11 cellular contexts compared by ENCODE assay signal in genomic region chr11:111922803-111923202, GRCh38. TPM values are rescaled to one million over a fixed set of nuclear protein-coding genes. Genes with fewer than 3 reads are reported as not detected.
DNase-seq lines count a peak whose midpoint lies in the region; ATAC-seq and TF ChIP-seq lines count a peak whose summit lies in the region.
"Had no signal": no experiment of that assay in that cellular context is flagged by ENCODE, and none has a peak within 500 bp of the region (broad histone marks: within the 10 kb centered on the region; RNA-seq: fewer than 3 reads in every experiment).

No MANE protein-coding gene starts in this region.

- no peak for TF ChIP-seq POLR2A in sigmoid colon (IDR thresholded peaks at IDR 0.05)

- WGBS in heart right ventricle, 2 donors, result 5 to 11% methylated on average over 2 of the region's 2 CpGs
- 36 to 41% methylated on average over 2 of the region's 2 CpGs for WGBS in sigmoid colon, 2 donors

- H3K27me3 ChIP-seq in heart right ventricle, result no peaks in the 10 kb centered on the region
- no peaks in the 10 kb centered on the region for H3K27me3 ChIP-seq in sigmoid colon

- TF ChIP-seq EP300 in sigmoid colon (IDR thresholded peaks at IDR 0.05), result no peak

- TF ChIP-seq CTCF in heart right ventricle (IDR thresholded peaks at IDR 0.05), result no peak
- TF ChIP-seq CTCF in sigmoid colon (IDR thresholded peaks at IDR 0.05), result no peak

- ATAC-seq in heart right ventricle, result peak in 3 of 8 donors; percentile 29 to 40 (median 37)
- ATAC-seq: esophagus mucosa had no signal

- H3K27ac ChIP-seq in heart right ventricle (peak overlapping the region; percentile 70 to 95 (median 91)), sigmoid colon (peak overlapping the region; percentile 81 to 92 (median 88))

- peak overlapping the region in 5 of 10 donors; percentile 24 to 43 (median 31) for H3K4me3 ChIP-seq in heart right ventricle
- no peak overlapping the region for H3K4me3 ChIP-seq in sigmoid colon

- H3K4me1 ChIP-seq in heart right ventricle (peaks cover 5 to 65% (median 49%) of the 10 kb centered on the region in 9 donors), sigmoid colon (peaks cover 0 to 44% (median 39%) of the 10 kb centered on the region in 4 donors)

- intact Hi-C loops in heart right ventricle (cut with DNase I) (loop anchor here in 4 of 10 donors (5.0 to 10.0 kb wide), 3 partner anchors 46 to 162 kb away; partner anchors contain the start of genes CFAP68 (in 3 of the 4), FDXACB1 (in 3 of the 4), ALG9 (in 2 of the 4) and SDHD (in 1 of the 4)), sigmoid colon (cut with DNase I) (no loop called here)

- H3K9me3 ChIP-seq in heart right ventricle (no peaks in the 10 kb centered on the region), sigmoid colon (no peaks in the 10 kb centered on the region)

- H3K36me3 ChIP-seq in heart right ventricle (no peaks in the 10 kb centered on the region), sigmoid colon (no peaks in the 10 kb centered on the region)

- DNase-seq in GF-D8 (lab: John Stamatoyannopoulos, UW), result peak; percentile 44
- peak; percentile 71 for DNase-seq in amniotic stem cell (lab: John Stamatoyannopoulos, UW)
- DNase-seq in heart right ventricle, result peak in 1 of 2 donors; percentile 84
- DNase-seq in sigmoid colon, result peak; percentile 87
- DNase-seq in NK-92 (lab: John Stamatoyannopoulos, UW; ENCODE audit: unreplicated experiment), result no peak
- no peak for DNase-seq in ecto neural progenitor cell (ENCODE audit: low spot score)
- no peak for DNase-seq in central memory CD4-positive, alpha-beta T cell
- DNase-seq in NCI-H82 treated with DMSO at 0.1 percent for 48 hours (lab: John Stamatoyannopoulos, UW; ENCODE audit: unreplicated experiment), result no peak
- DNase-seq: activated CD4-positive, alpha-beta T cell treated with anti-CD3 and anti-CD28 coated beads, Interleukin-2, amount 10 ng/mL, durations not matched to agents 24 days and 14 days; NCI-H2081 treated with DMSO at 0.1 percent for 48 hours had no signal

RNA-seq across cellular contexts. Expression of gene C11orf52, which starts 4.1 kb away (rescaled TPM):
- total RNA-seq in heart right ventricle (1 to 10 TPM in 8 of 10 donors, under 1 TPM in 2; 0.48 to 4.1 (median 1.6) TPM), sigmoid colon (1 to 10 TPM in 1 of 4 donors, not detected in 3; 3.9 TPM)
- polyA plus RNA-seq in heart right ventricle (1 to 10 TPM; 3.0 to 3.2 TPM), sigmoid colon (10 to 100 TPM in 2 of 3 donors, 1 to 10 TPM in 1; 6.3 to 17.8 (median 16.8) TPM)
- total RNA-seq: activated CD4-positive, alpha-beta T cell treated with anti-CD3 and anti-CD28 coated beads, Interleukin-2, amount 10 ng/mL, durations not matched to agents 24 days and 14 days had no signal

RNA-seq across cellular contexts. Expression of gene HSPB2, which starts 10.3 kb away (rescaled TPM):
- total RNA-seq in heart right ventricle (10 to 100 TPM; 18.9 to 65.4 (median 29.1) TPM), sigmoid colon (1 to 10 TPM in 2 of 4 donors, under 1 TPM in 1, not detected in 1; 0.83 to 3.0 (median 1.4) TPM)
- polyA plus RNA-seq in heart right ventricle (100 to 1,000 TPM in 1 of 2 donors, 10 to 100 TPM in 1; 37.7 to 136 TPM), sigmoid colon (10 to 100 TPM in 1 of 3 donors, 1 to 10 TPM in 1, under 1 TPM in 1; 0.69 to 11.4 (median 3.6) TPM)
- total RNA-seq: activated CD4-positive, alpha-beta T cell treated with anti-CD3 and anti-CD28 coated beads, Interleukin-2, amount 10 ng/mL, durations not matched to agents 24 days and 14 days had no signal

RNA-seq across cellular contexts. Expression of gene CRYAB, which starts 11.2 kb away (rescaled TPM):
- total RNA-seq in heart right ventricle, result over 10,000 TPM in 2 of 10 donors, 1,000 to 10,000 TPM in 8; 7,877 to 10,608 (median 8,590) TPM
- over 10,000 TPM in 1 of 2 donors, 1,000 to 10,000 TPM in 1; 7,695 to 25,436 TPM for polyA plus RNA-seq in heart right ventricle
- 100 to 1,000 TPM; 151 to 299 (median 225) TPM for total RNA-seq in sigmoid colon
- 10 to 100 TPM; 25.0 to 99.7 (median 63.0) TPM for polyA plus RNA-seq in sigmoid colon
- total RNA-seq: activated CD4-positive, alpha-beta T cell treated with anti-CD3 and anti-CD28 coated beads, Interleukin-2, amount 10 ng/mL, durations not matched to agents 24 days and 14 days had no signal

RNA-seq across cellular contexts. Expression of gene DIXDC1, which starts 14.3 kb away (rescaled TPM):
- total RNA-seq in heart right ventricle (10 to 100 TPM in 9 of 10 donors, 1 to 10 TPM in 1; 5.6 to 36.8 (median 28.6) TPM), sigmoid colon (100 to 1,000 TPM in 2 of 4 donors, 10 to 100 TPM in 2; 92.7 to 105 (median 99.2) TPM)
- polyA plus RNA-seq in heart right ventricle (1 to 10 TPM; 4.7 to 5.6 TPM), sigmoid colon (10 to 100 TPM in 1 of 3 donors, 1 to 10 TPM in 2; 2.3 to 12.0 (median 9.2) TPM)

RNA-seq across cellular contexts. Expression of gene CFAP68, which starts 43.5 kb away (rescaled TPM):
- total RNA-seq in heart right ventricle, result 10 to 100 TPM; 17.5 to 38.5 (median 31.5) TPM
- 10 to 100 TPM; 14.7 to 24.6 TPM for polyA plus RNA-seq in heart right ventricle
- 10 to 100 TPM in 3 of 4 donors, 1 to 10 TPM in 1; 9.1 to 44.3 (median 13.4) TPM for total RNA-seq in sigmoid colon
- 10 to 100 TPM; 18.9 to 35.4 (median 23.4) TPM for polyA plus RNA-seq in sigmoid colon

Comparison
In these comparisons a context has a peak if more than half of its experiments do, and no peak if none do; other contexts are left out.
1. DNase-seq: peak in GF-D8 (single experiment), amniotic stem cell (single experiment) and sigmoid colon (single experiment); none in NK-92 (single experiment), ecto neural progenitor cell (single experiment), central memory CD4-positive, alpha-beta T cell (single experiment) and NCI-H82 treated with DMSO at 0.1 percent for 48 hours (single experiment).
2. RNA of gene HSPB2, which starts 10.3 kb away (total RNA-seq): 18.9 to 65.4 TPM in heart right ventricle; 0.83 to 3.0 TPM in sigmoid colon; every median in the first group is over 4 times any median in the second.
3. RNA of gene CRYAB, which starts 11.2 kb away (total RNA-seq): 7,877 to 10,608 TPM in heart right ventricle; 151 to 299 TPM in sigmoid colon; every median in the first group is over 10 times any median in the second.